7 cellular contexts compared by ENCODE assay signal in the genomic region with DNA sequence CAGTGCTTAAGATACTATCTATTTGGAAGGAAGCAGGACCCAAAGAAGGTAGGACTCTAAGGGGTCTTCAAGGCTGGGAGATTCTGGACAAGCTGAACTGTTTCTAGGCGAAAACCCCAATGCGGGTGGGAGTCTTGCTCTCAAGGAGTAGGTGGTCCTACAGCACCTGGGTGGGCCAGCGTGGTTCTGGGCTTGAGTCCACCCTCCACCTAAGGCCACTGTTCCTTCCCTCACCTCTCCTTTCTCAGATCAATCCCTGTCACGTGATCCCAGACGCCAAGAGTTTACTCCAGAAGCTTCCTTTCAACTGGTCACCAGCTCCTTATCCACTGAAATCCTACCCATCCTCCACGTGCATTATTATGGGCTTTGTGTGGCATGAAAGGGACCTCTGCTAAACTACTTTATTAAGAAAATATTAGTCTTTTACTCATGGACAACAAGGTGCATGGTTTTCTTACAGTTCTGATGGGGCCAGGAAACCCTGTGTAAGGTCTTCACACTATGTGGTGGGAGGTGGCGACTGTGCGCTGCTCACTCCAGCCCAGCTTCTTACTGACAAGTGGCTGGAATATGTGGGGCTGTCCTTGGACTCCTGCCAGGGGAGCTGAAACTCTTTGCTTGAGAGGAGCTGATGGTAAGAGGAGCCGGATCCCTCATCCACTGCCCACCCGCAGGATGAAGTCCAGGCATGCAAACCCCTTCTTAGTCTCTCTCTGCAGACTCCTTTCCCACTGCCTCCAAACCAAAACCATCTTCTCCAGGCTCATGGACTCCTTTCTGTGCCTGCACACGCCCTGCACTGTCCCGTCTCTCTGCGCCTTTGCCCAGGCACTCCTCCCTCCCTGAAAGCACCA. TPM values are rescaled to one million over a fixed set of nuclear protein-coding genes. Genes with fewer than 3 reads are reported as not detected.
A peak's percentile ranks its signal among the peaks of the same experiment; 100 is the strongest.
DNase-seq lines count a peak whose midpoint lies in the region; ATAC-seq and TF ChIP-seq lines count a peak whose summit lies in the region.

No MANE protein-coding gene starts in this region.

- peaks cover 44% of the 10 kb centered on the region for H3K4me1 Mint-ChIP-seq in stimulated activated memory B cell treated with anti-CD40 and anti-IgM and Interleukin-4, amounts not matched to agents 10 μg/mL and 1 μg/mL and 100 μg/mL, for 72 hours

- no peak for TF ChIP-seq CTCF in GM06990 (IDR thresholded peaks at IDR 0.05; ENCODE audit: insufficient read depth, low read length, poor library complexity, severe bottlenecking)

- no peaks in the 10 kb centered on the region for H3K9me3 Mint-ChIP-seq in stimulated activated memory B cell treated with anti-CD40 and anti-IgM and Interleukin-4, amounts not matched to agents 10 μg/mL and 1 μg/mL and 100 μg/mL, for 72 hours

- H3K4me3 Mint-ChIP-seq in stimulated activated memory B cell treated with anti-CD40 and anti-IgM and Interleukin-4, amounts not matched to agents 10 μg/mL and 1 μg/mL and 100 μg/mL, for 72 hours, result peak overlapping the region; percentile 90

- ATAC-seq in left colon, result peak; percentile 32
- ATAC-seq in stimulated activated memory B cell treated with anti-CD40 and anti-IgM and Interleukin-4, amounts not matched to agents 10 μg/mL and 1 μg/mL and 100 μg/mL, for 72 hours, result no peak
- ATAC-seq in HG03342 (IDR thresholded peaks at IDR 0.05; ENCODE audit: unreplicated experiment), result no peak

- intact Hi-C loops in left colon (cut with DNase I, micrococcal nuclease), result no loop called here

- peaks cover 30% of the 10 kb centered on the region for H3K36me3 Mint-ChIP-seq in stimulated activated memory B cell treated with anti-CD40 and anti-IgM and Interleukin-4, amounts not matched to agents 10 μg/mL and 1 μg/mL and 100 μg/mL, for 72 hours

- peak overlapping the region; percentile 91 for H3K27ac Mint-ChIP-seq in stimulated activated memory B cell treated with anti-CD40 and anti-IgM and Interleukin-4, amounts not matched to agents 10 μg/mL and 1 μg/mL and 100 μg/mL, for 72 hours

- H3K4me3 ChIP-seq in GM06990 (replicated peaks; ENCODE audit: low read depth, low read length), result peak overlapping the region; percentile 80

- H3K27me3 ChIP-seq in GM06990 (replicated peaks; ENCODE audit: control insufficient read depth, insufficient read depth, low read length), result no peaks in the 10 kb centered on the region

- DNase-seq in GM06990 (ENCODE audit: extremely low read depth, insufficient read length) (no peak), NCI-H345 (lab: John Stamatoyannopoulos, UW) (peak; percentile 59), brain pericyte (ENCODE audit: low read depth, low spot score) (peak; percentile 46), left colon (peak; percentile 64 to 68), DMS153 treated with DMSO at 0.1 percent for 48 hours (lab: John Stamatoyannopoulos, UW; ENCODE audit: unreplicated experiment) (no peak)

- H3K36me3 ChIP-seq in GM06990 (ENCODE audit: control insufficient read depth, insufficient read depth, low read length), result peaks cover 10% of the 10 kb centered on the region

- H3K27me3 Mint-ChIP-seq in stimulated activated memory B cell treated with anti-CD40 and anti-IgM and Interleukin-4, amounts not matched to agents 10 μg/mL and 1 μg/mL and 100 μg/mL, for 72 hours, result no peaks in the 10 kb centered on the region

RNA-seq across cellular contexts. Expression of a gene that starts 1.6 kb away (rescaled TPM):
- total RNA-seq in left colon, result 10 to 100 TPM; 12.3 to 13.6 TPM

RNA-seq across cellular contexts. Expression of a gene that starts 35.2 kb away (rescaled TPM):
- total RNA-seq in left colon, result 10 to 100 TPM in 1 of 2 donors, 1 to 10 TPM in 1; 10.0 to 10.3 TPM

Comparison
In these comparisons a context has a peak if more than half of its experiments do, and no peak if none do; other contexts are left out.
1. DNase-seq: peak in NCI-H345 (single experiment), brain pericyte (single experiment) and left colon (2 of 2); none in GM06990 (single experiment) and DMS153 treated with DMSO at 0.1 percent for 48 hours (single experiment).